Comparison of ENCODE assay signal across 9 cellular contexts in the genomic region with DNA sequence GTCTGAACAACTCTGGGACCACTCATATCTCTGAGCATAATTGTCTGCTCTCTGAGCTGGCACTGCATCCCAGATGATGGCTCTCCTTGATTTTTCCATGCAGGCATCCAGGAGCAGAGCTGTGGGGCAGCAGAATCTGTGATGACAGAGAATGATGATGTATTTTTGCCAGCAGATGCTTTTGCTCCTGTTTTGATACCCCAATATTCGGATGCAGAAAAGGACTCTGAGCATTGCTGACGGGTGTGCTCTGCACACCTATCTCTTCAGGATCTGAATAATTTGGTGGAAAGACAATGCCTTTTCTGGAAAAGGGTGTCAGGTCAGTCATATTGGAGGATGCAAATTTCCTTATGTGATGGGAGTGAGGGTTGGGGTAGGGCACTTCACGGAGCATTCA.
"Had no signal": no experiment of that assay in that cellular context is flagged by ENCODE, and none has a peak within 500 bp of the region (broad histone marks: within the 10 kb centered on the region; RNA-seq: fewer than 3 reads in every experiment).

No MANE protein-coding gene starts in this region.

- H2AFZ ChIP-seq: GM23248 had no signal

- H3K36me3 ChIP-seq: HAP-1 had no signal

- H3K27ac ChIP-seq: GM23248, KMS-11 had no signal

- H3K4me1 ChIP-seq: HAP-1 had no signal

- ATAC-seq: HCT116, HepG2 had no signal

- DNase-seq: GM23248, GOT3, H7, HFFc6, KBM-7 had no signal

- H3K9me3 ChIP-seq: HAP-1 had no signal

- H3K4me2 ChIP-seq: KMS-11 had no signal

- H3K4me3 ChIP-seq: GM23248, HAP-1 had no signal
